17 cellular contexts compared by ENCODE assay signal in genomic region chr5:157347301-157348048, GRCh38.
"Had no signal": no experiment of that assay in that cellular context is flagged by ENCODE, and none has a peak within 500 bp of the region (broad histone marks: within the 10 kb centered on the region; RNA-seq: fewer than 3 reads in every experiment).

No MANE protein-coding gene starts in this region.

- H3K27me3 ChIP-seq: colonic mucosa, esophagus muscularis mucosa, neutrophil, SJSA1 had no signal

- H3K27me3 Mint-ChIP-seq: activated CD8-positive, alpha-beta T cell treated with anti-CD3 and anti-CD28 coated beads for 36 hours; activated T-helper 17 cell treated with anti-CD3 and anti-CD28 coated beads, Interleukin-2, amount 50 U/mL, for 72 hours; naive thymus-derived CD4-positive, alpha-beta T cell had no signal

- H3K4me1 ChIP-seq: colonic mucosa, SJSA1 had no signal

- DNase-seq: activated CD4-positive, alpha-beta T cell treated with anti-CD3 and anti-CD28 coated beads for 48 hours; activated CD8-positive, alpha-beta T cell treated with anti-CD3 and anti-CD28 coated beads for 36 hours; activated naive CD4-positive, alpha-beta T cell treated with anti-CD3 and anti-CD28 coated beads for 36 hours; caudate nucleus; colonic mucosa; effector CD4-positive, alpha-beta T cell; glutamatergic neuron; immature natural killer cell; naive thymus-derived CD4-positive, alpha-beta T cell; retina; T-helper 2 cell had no signal

- H3K4me2 ChIP-seq: smooth muscle cell had no signal

- H3K4me1 Mint-ChIP-seq: WTC11 had no signal

- H3K27ac Mint-ChIP-seq: activated naive CD4-positive, alpha-beta T cell treated with anti-CD3 and anti-CD28 coated beads for 36 hours; WTC11 had no signal

- H3K4me3 Mint-ChIP-seq: activated CD8-positive, alpha-beta T cell treated with anti-CD3 and anti-CD28 coated beads for 36 hours; activated naive CD4-positive, alpha-beta T cell treated with anti-CD3 and anti-CD28 coated beads for 36 hours; activated T-helper 17 cell treated with anti-CD3 and anti-CD28 coated beads, Interleukin-2, amount 50 U/mL, for 72 hours; immature natural killer cell; naive thymus-derived CD4-positive, alpha-beta T cell; WTC11 had no signal

- H3K9me3 Mint-ChIP-seq: activated naive CD4-positive, alpha-beta T cell treated with anti-CD3 and anti-CD28 coated beads for 36 hours; activated T-helper 17 cell treated with anti-CD3 and anti-CD28 coated beads, Interleukin-2, amount 50 U/mL, for 72 hours; immature natural killer cell; WTC11 had no signal

- H3K4me3 ChIP-seq: colonic mucosa, esophagus muscularis mucosa, SJSA1, smooth muscle cell had no signal

- ATAC-seq: activated CD8-positive, alpha-beta T cell treated with anti-CD3 and anti-CD28 coated beads for 36 hours; activated T-helper 17 cell treated with anti-CD3 and anti-CD28 coated beads, Interleukin-2, amount 50 U/mL, for 72 hours; naive thymus-derived CD4-positive, alpha-beta T cell; WTC11 had no signal

- H3K9me3 ChIP-seq: colonic mucosa, esophagus muscularis mucosa, neutrophil, SJSA1 had no signal

- H3K36me3 ChIP-seq: colonic mucosa, esophagus muscularis mucosa, SJSA1 had no signal

- H3K27ac ChIP-seq: colonic mucosa, esophagus muscularis mucosa, neutrophil, SJSA1 had no signal
